In genomic region chr11:86202013-86202336, GRCh38 we compare ENCODE assay signal across 8 cellular contexts. TPM values are rescaled to one million over a fixed set of nuclear protein-coding genes. Genes with fewer than 3 reads are reported as not detected.
DNase-seq lines count a peak whose midpoint lies in the region; ATAC-seq and TF ChIP-seq lines count a peak whose summit lies in the region.

No MANE protein-coding gene starts in this region.

- no peaks in the 10 kb centered on the region for H3K9me3 ChIP-seq in SU-DHL-6 (ENCODE audit: insufficient read depth, low read length)

- no peak overlapping the region for H3K4me3 Mint-ChIP-seq in activated T-helper 2 cell treated with anti-CD3 and anti-CD28 coated beads, Interferon-gamma antibody, Interleukin-2, Interleukin-4, amounts not matched to agents 10 μg/mL and 5 μg/mL and 100 μg/mL, durations not matched to agents 14 hours and 24 hours and 36 hours (ENCODE audit: low read depth)

- no peaks in the 10 kb centered on the region for H3K27me3 ChIP-seq in SU-DHL-6 (ENCODE audit: low read length)

- no peaks in the 10 kb centered on the region for H4K20me1 ChIP-seq in SU-DHL-6 (ENCODE audit: low read depth, low read length)

- DNase-seq in GM13977 (ENCODE audit: low spot score) (peak; percentile 34), left colon (no peak), NCI-H1417 treated with DMSO at 0.1 percent for 48 hours (lab: John Stamatoyannopoulos, UW) (no peak), NCI-H526 (lab: John Stamatoyannopoulos, UW) (no peak), DMS153 treated with DMSO at 0.1 percent for 48 hours (lab: John Stamatoyannopoulos, UW; ENCODE audit: unreplicated experiment) (no peak)
- no peak for DNase-seq in activated T-helper 2 cell treated with anti-CD3 and anti-CD28 coated beads, Interferon-gamma antibody, Interleukin-2, Interleukin-4, amounts not matched to agents 10 μg/mL and 5 μg/mL and 100 μg/mL, durations not matched to agents 14 hours and 24 hours and 36 hours (ENCODE audit: low spot score)

- H2AFZ ChIP-seq in SU-DHL-6 (ENCODE audit: low read depth, low read length, severe bottlenecking): peak overlapping the region; percentile 97

- no peaks in the 10 kb centered on the region for H3K79me2 ChIP-seq in SU-DHL-6 (ENCODE audit: insufficient read depth, low read length)

- no peak overlapping the region for H3K27ac Mint-ChIP-seq in activated T-helper 2 cell treated with anti-CD3 and anti-CD28 coated beads, Interferon-gamma antibody, Interleukin-2, Interleukin-4, amounts not matched to agents 10 μg/mL and 5 μg/mL and 100 μg/mL, durations not matched to agents 14 hours and 24 hours and 36 hours

- H3K4me2 ChIP-seq in SU-DHL-6 (ENCODE audit: low read depth, low read length, poor library complexity, severe bottlenecking): peak overlapping the region; percentile 100

- no peaks in the 10 kb centered on the region for H3K9me3 Mint-ChIP-seq in activated T-helper 2 cell treated with anti-CD3 and anti-CD28 coated beads, Interferon-gamma antibody, Interleukin-2, Interleukin-4, amounts not matched to agents 10 μg/mL and 5 μg/mL and 100 μg/mL, durations not matched to agents 14 hours and 24 hours and 36 hours

- H3K27me3 Mint-ChIP-seq in activated T-helper 2 cell treated with anti-CD3 and anti-CD28 coated beads, Interferon-gamma antibody, Interleukin-2, Interleukin-4, amounts not matched to agents 10 μg/mL and 5 μg/mL and 100 μg/mL, durations not matched to agents 14 hours and 24 hours and 36 hours (ENCODE audit: low read depth): no peaks in the 10 kb centered on the region

- H3K9me2 ChIP-seq in SU-DHL-6 (replicated peaks; ENCODE audit: insufficient read depth, low read length): no peaks in the 10 kb centered on the region

- H3K36me3 Mint-ChIP-seq in activated T-helper 2 cell treated with anti-CD3 and anti-CD28 coated beads, Interferon-gamma antibody, Interleukin-2, Interleukin-4, amounts not matched to agents 10 μg/mL and 5 μg/mL and 100 μg/mL, durations not matched to agents 14 hours and 24 hours and 36 hours (ENCODE audit: low read depth): no peaks in the 10 kb centered on the region

- H3K4me1 Mint-ChIP-seq in activated T-helper 2 cell treated with anti-CD3 and anti-CD28 coated beads, Interferon-gamma antibody, Interleukin-2, Interleukin-4, amounts not matched to agents 10 μg/mL and 5 μg/mL and 100 μg/mL, durations not matched to agents 14 hours and 24 hours and 36 hours (ENCODE audit: low read depth): peaks cover 15% of the 10 kb centered on the region

- no peaks in the 10 kb centered on the region for H3K36me3 ChIP-seq in SU-DHL-6 (ENCODE audit: low read length)

- TF ChIP-seq CTCF in GM13977 (IDR thresholded peaks at IDR 0.05; ENCODE audit: extremely low read depth, insufficient read depth, missing control alignments) (no peak), SU-DHL-6 (IDR thresholded peaks at IDR 0.05; ENCODE audit: insufficient read depth, low read length, poor library complexity, severe bottlenecking) (no peak)

- intact Hi-C loops in left colon (cut with DNase I, micrococcal nuclease): no loop called here
- intact Hi-C loops in activated T-helper 2 cell treated with anti-CD3 and anti-CD28 coated beads, Interferon-gamma antibody, Interleukin-2, Interleukin-4, amounts not matched to agents 10 μg/mL and 5 μg/mL and 100 μg/mL, durations not matched to agents 14 hours and 24 hours and 36 hours (cut with micrococcal nuclease): loop anchor here (1.0 kb wide), 8 partner anchors 12 to 155 kb away; no protein-coding TSS in a partner anchor

- in situ Hi-C loops in GM13977 (cut with MboI; ENCODE audit: low pct_unique_long_range_greater_than_20kb, low sequenced_read_pairs, unreplicated experiment): no loop called here

- ATAC-seq in HG02938 (IDR thresholded peaks at IDR 0.05; ENCODE audit: unreplicated experiment) (peak; percentile 60), left colon (peak; percentile 45)

- peak overlapping the region; percentile 63 for H3K9ac ChIP-seq in SU-DHL-6 (ENCODE audit: low read length)

- H3F3A ChIP-seq in SU-DHL-6 (ENCODE audit: insufficient read depth): peaks cover 4% of the 10 kb centered on the region; the same call in 1 of the 2 replicates

- H3K27ac ChIP-seq in SU-DHL-6 (ENCODE audit: low read depth, low read length): peak overlapping the region; percentile 72

- H3K4me3 ChIP-seq in SU-DHL-6 (ENCODE audit: insufficient read depth, low read length, poor library complexity, severe bottlenecking): peak overlapping the region; percentile 67

RNA-seq across cellular contexts. Expression of gene EED, which starts 42.6 kb away (rescaled TPM):
- 10 to 100 TPM; 18.0 to 19.0 TPM for total RNA-seq in left colon
- 174 and 182 TPM in 2 replicates for total RNA-seq in activated T-helper 2 cell treated with anti-CD3 and anti-CD28 coated beads, Interferon-gamma antibody, Interleukin-2, Interleukin-4, amounts not matched to agents 10 μg/mL and 5 μg/mL and 100 μg/mL, durations not matched to agents 14 hours and 24 hours and 36 hours
